Comparison of ENCODE assay signal across 9 cellular contexts in genomic region chr7:5703572-5704533, GRCh38.
A peak's percentile ranks its signal among the peaks of the same experiment; 100 is the strongest.
DNase-seq lines count a peak whose midpoint lies in the region; ATAC-seq and TF ChIP-seq lines count a peak whose summit lies in the region.
"Had no signal": no experiment of that assay in that cellular context is flagged by ENCODE, and none has a peak within 500 bp of the region (broad histone marks: within the 10 kb centered on the region; RNA-seq: fewer than 3 reads in every experiment).

No MANE protein-coding gene starts in this region.

- H2AFZ ChIP-seq in GM23338 = no peak overlapping the region
- no peak overlapping the region for H2AFZ ChIP-seq in smooth muscle cell (ENCODE audit: low read depth)

- no peak for TF ChIP-seq CTCF in GM23338 (conservative IDR thresholded peaks at IDR 0.05; ENCODE audit: low read depth in 2 of 2)
- TF ChIP-seq CTCF in WTC11 (IDR thresholded peaks at IDR 0.05) = no peak
- no peak for TF ChIP-seq CTCF in smooth muscle cell (IDR thresholded peaks at IDR 0.05; ENCODE audit: borderline replicate concordance, insufficient read depth, poor library complexity, severe bottlenecking)

- H3K4me2 ChIP-seq in GM23338 (no peak overlapping the region), smooth muscle cell (peak overlapping the region; percentile 40)

- no peaks in the 10 kb centered on the region for H3K9me2 ChIP-seq in GM23338 (ENCODE audit: insufficient read depth)

- 64% methylated on average over 15 of the region's 15 CpGs for WGBS in smooth muscle cell (ENCODE audit: low lambda C conversion rate)

- DNase-seq in GM23338 (ENCODE audit: low spot score) (no peak), WTC11 (ENCODE audit: low spot score) (no peak), smooth muscle cell (lab: John Stamatoyannopoulos, UW; ENCODE audit: unreplicated experiment) (no peak)
- DNase-seq in stimulated activated CD4-positive, alpha-beta T cell treated with anti-CD3 and anti-CD28 coated beads, Interleukin-2, amount 100 ng/mL, for 48 hours = no peak
- no peak for DNase-seq in activated CD8-positive, alpha-beta memory T cell treated with anti-CD3 and anti-CD28 coated beads for 24 hours

- peaks cover 11% of the 10 kb centered on the region for H3K36me3 Mint-ChIP-seq in GM23338 (ENCODE audit: low read depth)
- H3K36me3 Mint-ChIP-seq in WTC11 = peaks cover 12% of the 10 kb centered on the region; the same call in 1 of the 2 replicates

- H3K9me3 Mint-ChIP-seq in GM23338 (no peaks in the 10 kb centered on the region), WTC11 (no peaks in the 10 kb centered on the region)
- H3K9me3 Mint-ChIP-seq: activated T-cell treated with anti-CD3 and anti-CD28 coated beads, Interleukin-2, amount 50 U/mL, for 72 hours had no signal

- peaks cover 3% of the 10 kb centered on the region for H3K27me3 Mint-ChIP-seq in GM23338 (ENCODE audit: insufficient read depth, low read depth, poor library complexity)
- no peaks in the 10 kb centered on the region for H3K27me3 Mint-ChIP-seq in WTC11 (ENCODE audit: low read depth)

- H3F3A ChIP-seq in GM23338 (replicated peaks; ENCODE audit: low read depth) (no peaks in the 10 kb centered on the region), smooth muscle cell (ENCODE audit: low read depth) (peaks cover 16% of the 10 kb centered on the region)

- no peaks in the 10 kb centered on the region for H3K36me3 ChIP-seq in GM23338 (ENCODE audit: insufficient read depth)
- peaks cover 20% of the 10 kb centered on the region for H3K36me3 ChIP-seq in iPS-18a (ENCODE audit: control insufficient read depth, low read depth, low read length)
- H3K36me3 ChIP-seq in smooth muscle cell (ENCODE audit: low read depth) = no peaks in the 10 kb centered on the region

- CTCF ChIA-PET in WTC11 (lab: Charles Lee) = interaction anchor here (0.6 to 4.1 kb wide), 9 partner anchors 10 to 338 kb away, joined by 3 to 20 read pairs (median 7); partner anchors contain the start of gene RNF216

- H3K4me3 ChIP-seq in GM23338 = no peak overlapping the region
- no peak overlapping the region for H3K4me3 ChIP-seq in iPS-18a (ENCODE audit: low read length)
- no peak overlapping the region for H3K4me3 ChIP-seq in smooth muscle cell
- H3K4me3 ChIP-seq: suprapubic skin had no signal

- ATAC-seq in GM23338 (no peak), WTC11 (no peak), GM21723 (IDR thresholded peaks at IDR 0.05; ENCODE audit: unreplicated experiment) (no peak)
- ATAC-seq: activated T-cell treated with anti-CD3 and anti-CD28 coated beads, Interleukin-2, amount 50 U/mL, for 72 hours had no signal

- no peaks in the 10 kb centered on the region for H3K27me3 ChIP-seq in GM23338 (ENCODE audit: insufficient read depth)
- H3K27me3 ChIP-seq in iPS-18a (ENCODE audit: control insufficient read depth, insufficient read depth, low read length) = no peaks in the 10 kb centered on the region
- H3K27me3 ChIP-seq in smooth muscle cell (ENCODE audit: low read depth) = no peaks in the 10 kb centered on the region
- H3K27me3 ChIP-seq: suprapubic skin had no signal

- POLR2A ChIA-PET in WTC11 (lab: Charles Lee) = interaction anchor here (0.5 to 0.9 kb wide), 2 partner anchors 24 to 414 kb away, joined by 3 read pairs; no protein-coding TSS in a partner anchor

- H3K27ac ChIP-seq in GM23338 (ENCODE audit: low read depth) (peak overlapping the region; percentile 13; the same call in 1 of the 2 replicates), iPS-18a (ENCODE audit: low read length) (peak overlapping the region; percentile 21), smooth muscle cell (ENCODE audit: low read depth) (peak overlapping the region; percentile 25)
- H3K27ac ChIP-seq: suprapubic skin had no signal

- no peak overlapping the region for H3K9ac ChIP-seq in iPS-18a (ENCODE audit: low read length)
- H3K9ac ChIP-seq in smooth muscle cell (ENCODE audit: low read depth) = no peak overlapping the region

- peaks cover 3% of the 10 kb centered on the region; the same call in 1 of the 2 replicates for H3K4me1 ChIP-seq in GM23338 (ENCODE audit: insufficient read depth)
- peaks cover 7% of the 10 kb centered on the region for H3K4me1 ChIP-seq in iPS-18a (ENCODE audit: control insufficient read depth, low read depth, low read length)
- H3K4me1 ChIP-seq in smooth muscle cell (ENCODE audit: low read depth) = peaks cover 19% of the 10 kb centered on the region

- H4K20me1 ChIP-seq in GM23338 (replicated peaks; ENCODE audit: insufficient read depth) = no peaks in the 10 kb centered on the region
- H4K20me1 ChIP-seq in smooth muscle cell (ENCODE audit: low read depth) = peaks cover 29% of the 10 kb centered on the region

- no peaks in the 10 kb centered on the region for H3K79me2 ChIP-seq in GM23338 (replicated peaks; ENCODE audit: insufficient read depth)
- peaks cover 5% of the 10 kb centered on the region for H3K79me2 ChIP-seq in smooth muscle cell (ENCODE audit: low read depth)

- H3K27ac Mint-ChIP-seq in GM23338 = peak overlapping the region; percentile 69
- peak overlapping the region; percentile 71 for H3K27ac Mint-ChIP-seq in WTC11
- H3K27ac Mint-ChIP-seq: activated T-cell treated with anti-CD3 and anti-CD28 coated beads, Interleukin-2, amount 50 U/mL, for 72 hours had no signal

- peaks cover 9% of the 10 kb centered on the region; the same call in 2 of the 3 replicates for H3K4me1 Mint-ChIP-seq in GM23338
- peaks cover 6% of the 10 kb centered on the region for H3K4me1 Mint-ChIP-seq in WTC11

- H3K9me3 ChIP-seq in iPS-18a (ENCODE audit: control insufficient read depth, low read depth, low read length) = no peaks in the 10 kb centered on the region
- no peaks in the 10 kb centered on the region for H3K9me3 ChIP-seq in smooth muscle cell (replicated peaks; ENCODE audit: low read depth)
- H3K9me3 ChIP-seq: suprapubic skin had no signal

- H3K4me3 Mint-ChIP-seq in GM23338 = no peak overlapping the region
- no peak overlapping the region for H3K4me3 Mint-ChIP-seq in WTC11

TF ChIP-seq in GM23338, 12 proteins besides CTCF, POLR2A, EP300 and RAD21:
- no peak for TF ChIP-seq JUNB (IDR thresholded peaks at IDR 0.05; ENCODE audit: unreplicated experiment)
- TF ChIP-seq STAT1 (IDR thresholded peaks at IDR 0.05; ENCODE audit: unreplicated experiment) = no peak
- no peak for TF ChIP-seq ZNF331 (CRISPR knock-in tag; IDR thresholded peaks at IDR 0.05; ENCODE audit: low read depth)

TF ChIP-seq in WTC11, 78 proteins besides CTCF, POLR2A, EP300 and RAD21 (continues in another document):
- TF ChIP-seq TP53 (CRISPR knock-in tag; IDR thresholded peaks at IDR 0.05) (no peak), ZNF396 (CRISPR knock-in tag; IDR thresholded peaks at IDR 0.05; ENCODE audit: borderline replicate concordance) (no peak), ZNF532 (CRISPR knock-in tag; IDR thresholded peaks at IDR 0.05; ENCODE audit: borderline replicate concordance) (no peak), GRHL2 (CRISPR knock-in tag; IDR thresholded peaks at IDR 0.05; ENCODE audit: insufficient replicate concordance, severe bottlenecking) (no peak), ETV6 (CRISPR knock-in tag; IDR thresholded peaks at IDR 0.05) (no peak), ZNF281 (CRISPR knock-in tag; IDR thresholded peaks at IDR 0.05) (no peak), HMGA2 (CRISPR knock-in tag; IDR thresholded peaks at IDR 0.05) (no peak)
